In the genomic region with DNA sequence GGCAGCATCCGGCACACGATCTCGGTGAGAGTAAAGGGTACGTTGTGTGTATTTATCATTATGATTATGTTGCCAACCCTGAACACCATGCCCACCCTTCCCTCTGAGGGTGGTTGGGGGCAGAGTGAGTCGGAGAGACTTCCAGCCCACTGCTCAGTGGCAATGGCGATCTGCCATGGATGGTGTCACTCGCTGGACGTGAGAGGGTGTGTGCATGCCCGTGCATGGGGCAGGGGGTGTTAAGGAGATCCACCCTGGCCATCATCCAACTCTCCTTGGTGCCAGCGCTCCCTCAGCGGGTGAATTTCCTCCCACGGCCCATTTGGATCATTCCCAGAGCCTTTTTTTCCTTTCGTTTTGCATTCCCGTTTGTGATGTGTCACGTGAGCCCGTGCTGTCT, we compare ENCODE assay signal across 28 cellular contexts.
A peak's percentile ranks its signal among the peaks of the same experiment; 100 is the strongest.
DNase-seq lines count a peak whose midpoint lies in the region; ATAC-seq and TF ChIP-seq lines count a peak whose summit lies in the region.
"Had no signal": no experiment of that assay in that cellular context is flagged by ENCODE, and none has a peak within 500 bp of the region (broad histone marks: within the 10 kb centered on the region; RNA-seq: fewer than 3 reads in every experiment).

No MANE protein-coding gene starts in this region.

- peaks cover 8% of the 10 kb centered on the region for H3K4me1 Mint-ChIP-seq in chondrocyte (ENCODE audit: low read depth)

- no peaks in the 10 kb centered on the region for H3K36me3 ChIP-seq in A673 (ENCODE audit: insufficient read depth, low read length, poor library complexity, severe bottlenecking)
- no peaks in the 10 kb centered on the region for H3K36me3 ChIP-seq in neuronal stem cell (replicated peaks in 1 of 2; ENCODE audit: control insufficient read depth in 2 of 2, insufficient read depth in 2 of 2, low read length in 2 of 2)
- H3K36me3 ChIP-seq in prostate gland: no peaks in the 10 kb centered on the region
- H3K36me3 ChIP-seq: BLaER1, HAP-1 had no signal

- no peak overlapping the region for H2AFZ ChIP-seq in neuronal stem cell (ENCODE audit: low read length)

- no peak overlapping the region for H4K8ac ChIP-seq in neuronal stem cell (ENCODE audit: low read depth, low read length)

- H3K9me3 ChIP-seq in A673 (ENCODE audit: low read depth, low read length, poor library complexity, severe bottlenecking): no peaks in the 10 kb centered on the region
- H3K9me3 ChIP-seq in neuronal stem cell (replicated peaks in 1 of 2; ENCODE audit: control insufficient read depth in 2 of 2, insufficient read depth in 1 of 2, low read depth in 1 of 2, low read length in 2 of 2): no peaks in the 10 kb centered on the region
- no peaks in the 10 kb centered on the region for H3K9me3 ChIP-seq in prostate gland
- H3K9me3 ChIP-seq: BLaER1, HAP-1, SJCRH30 had no signal

- H2BK5ac ChIP-seq in neuronal stem cell (ENCODE audit: low read length): no peak overlapping the region

- H3K27ac ChIP-seq in A673 (ENCODE audit: low read depth, low read length, poor library complexity, severe bottlenecking) (no peak overlapping the region), neuronal stem cell (replicated peaks; ENCODE audit: low read length) (no peak overlapping the region), prostate gland (no peak overlapping the region)
- H3K27ac ChIP-seq: BLaER1, SJCRH30 had no signal

- no peak overlapping the region for H2BK12ac ChIP-seq in neuronal stem cell (ENCODE audit: low read length)

- H3K14ac ChIP-seq in neuronal stem cell (ENCODE audit: low read length): no peak overlapping the region

- WGBS in neuronal stem cell (ENCODE audit: extremely low coverage in 2 of 2, insufficient read length in 2 of 2, insufficient replicate concordance in 1 of 2), 2 donors: no CpG with 5 or more reads among the region's 16 CpGs
- WGBS in prostate gland: 46% methylated on average over 16 of the region's 16 CpGs

- H2BK120ac ChIP-seq in neuronal stem cell (ENCODE audit: low read depth, low read length): no peak overlapping the region

- TF ChIP-seq CTCF in A673 (conservative IDR thresholded peaks at IDR 0.05; ENCODE audit: low read depth, low read length) (no peak), chondrocyte (IDR thresholded peaks at IDR 0.05) (no peak), prostate gland (IDR thresholded peaks at IDR 0.05) (no peak)

- TF ChIP-seq POLR2A in GM18505 (IDR thresholded peaks at IDR 0.05; ENCODE audit: borderline replicate concordance, extremely low read depth, insufficient read depth, insufficient read length) (no peak), prostate gland (IDR thresholded peaks at IDR 0.05) (no peak)

- H3K27ac Mint-ChIP-seq in chondrocyte (ENCODE audit: unreplicated experiment): no peak overlapping the region
- H3K27ac Mint-ChIP-seq: CD4-positive, alpha-beta T cell; HFFc6; IgD-negative memory B cell had no signal

- no peak overlapping the region for H3K4me3 Mint-ChIP-seq in chondrocyte (ENCODE audit: unreplicated experiment)
- H3K4me3 Mint-ChIP-seq: CD4-positive, alpha-beta T cell; HFFc6; IgD-negative memory B cell had no signal

- H3K4ac ChIP-seq in neuronal stem cell (ENCODE audit: low read length): no peak overlapping the region

- POLR2A ChIA-PET in A673 (lab: Charles Lee; ENCODE audit: low non-redundant PET): no interaction called here

- H3K18ac ChIP-seq in neuronal stem cell (ENCODE audit: low read length): peak overlapping the region; percentile 3

- no peak overlapping the region for H3K4me2 ChIP-seq in neuronal stem cell (ENCODE audit: insufficient read depth, low read length, poor library complexity, severe bottlenecking)
- H3K4me2 ChIP-seq: BLaER1 had no signal

- H3K36me3 Mint-ChIP-seq in chondrocyte (ENCODE audit: low read depth): no peaks in the 10 kb centered on the region
- H3K36me3 Mint-ChIP-seq: IgD-negative memory B cell had no signal

- no peaks in the 10 kb centered on the region for H3K79me1 ChIP-seq in neuronal stem cell (ENCODE audit: low read depth, low read length)

- CTCF ChIA-PET in A673 (lab: Charles Lee): no interaction called here

- H3K9me3 Mint-ChIP-seq in chondrocyte (ENCODE audit: low read depth): no peaks in the 10 kb centered on the region
- H3K9me3 Mint-ChIP-seq: CD4-positive, alpha-beta T cell; HFFc6; IgD-negative memory B cell had no signal

- no peak overlapping the region for H3K23ac ChIP-seq in neuronal stem cell (ENCODE audit: low read depth, low read length, poor library complexity)

- H3K27me3 Mint-ChIP-seq in chondrocyte (ENCODE audit: low read depth): peaks cover 58% of the 10 kb centered on the region

- H2AK5ac ChIP-seq in neuronal stem cell (ENCODE audit: low read depth, low read length): no peak overlapping the region

- DNase-seq in A673 (ENCODE audit: low spot score) (peak; percentile 23), NCI-H446 (lab: John Stamatoyannopoulos, UW) (peak; percentile 48 to 71), chondrocyte (ENCODE audit: low spot score) (peak; percentile 64), neuronal stem cell (ENCODE audit: low spot score) (no peak), GDM1 (lab: John Stamatoyannopoulos, UW) (no peak), prostate gland (ENCODE audit: low spot score) (no peak)
- DNase-seq: CD4-positive, alpha-beta T cell; DMS53; GOT3; HFFc6; Kasumi-1; NCI-H1092 treated with DMSO at 0.1 percent for 48 hours; NCI-H1436; NCI-H187; NCI-H2081 treated with DMSO at 0.1 percent for 48 hours; NCI-H2171 treated with DMSO at 0.1 percent for 48 hours; NCI-H345; NCI-H524 treated with DMSO at 0.1 percent for 48 hours; NCI-H774; PC-3; SJCRH30 had no signal

- ATAC-seq in GM18505 (IDR thresholded peaks at IDR 0.05; ENCODE audit: unreplicated experiment) (no peak), HG03460 (IDR thresholded peaks at IDR 0.05; ENCODE audit: unreplicated experiment) (no peak)
- ATAC-seq: GM12878, PC-3, SK-N-SH treated with all-trans-retinoic acid at 6 μM for 48 hours had no signal

- intact Hi-C loops in A673 (cut with micrococcal nuclease; ENCODE audit: unreplicated experiment): no loop called here
- intact Hi-C loops in prostate gland (cut with DNase I): no loop called here

- no peaks in the 10 kb centered on the region for H3K4me1 ChIP-seq in A673 (ENCODE audit: insufficient read depth, low read length, poor library complexity, severe bottlenecking)
- H3K4me1 ChIP-seq in neuronal stem cell (ENCODE audit: control insufficient read depth in 2 of 2, insufficient read depth in 1 of 2, low read depth in 1 of 2, low read length in 2 of 2): no peaks in the 10 kb centered on the region
- H3K4me1 ChIP-seq in prostate gland (replicated peaks): no peaks in the 10 kb centered on the region
- H3K4me1 ChIP-seq: HAP-1, SJCRH30 had no signal

- H3K27me3 ChIP-seq in A673 (replicated peaks; ENCODE audit: insufficient read depth, low read depth, low read length, poor library complexity) (peaks cover 28% of the 10 kb centered on the region), neuronal stem cell (ENCODE audit: control insufficient read depth in 3 of 3, insufficient read depth in 3 of 3, low read depth in 1 of 3, low read length in 3 of 3) (no peaks in the 10 kb centered on the region), prostate gland (replicated peaks; ENCODE audit: insufficient read depth) (no peaks in the 10 kb centered on the region)
- H3K27me3 ChIP-seq: BLaER1, SJCRH30 had no signal

- H2BK15ac ChIP-seq in neuronal stem cell (ENCODE audit: low read length): no peak overlapping the region

- H3K4me3 ChIP-seq in A673 (ENCODE audit: low read depth, low read length, poor library complexity, severe bottlenecking) (no peak overlapping the region), neuronal stem cell (ENCODE audit: low read length in 2 of 2) (no peak overlapping the region), prostate gland (peak overlapping the region in 1 of 2 donors; percentile 8)
- H3K4me3 ChIP-seq: BLaER1, GM12878, HAP-1, SJCRH30 had no signal

- H3K9ac ChIP-seq in neuronal stem cell (ENCODE audit: low read depth, low read length, poor library complexity): no peak overlapping the region
- H3K9ac ChIP-seq: BLaER1 had no signal

- no TSS peak for BruUV-seq in A673 (replicated peaks; lab: Mats Ljungman, UMichigan)

- H4K91ac ChIP-seq in neuronal stem cell (ENCODE audit: low read depth, low read length, poor library complexity): no peak overlapping the region

Comparison
In these comparisons a context has a peak if more than half of its experiments do, and no peak if none do; other contexts are left out.
1. DNase-seq: peak in A673 (single experiment), NCI-H446 (2 of 2) and chondrocyte (single experiment); none in neuronal stem cell (single experiment), GDM1 (single experiment) and prostate gland (single experiment).